In genomic region chr20:55961351-55962320, GRCh38 we compare ENCODE assay signal across 22 cellular contexts. TPM values are rescaled to one million over a fixed set of nuclear protein-coding genes. Genes with fewer than 3 reads are reported as not detected.
"Had no signal": no experiment of that assay in that cellular context is flagged by ENCODE, and none has a peak within 500 bp of the region (broad histone marks: within the 10 kb centered on the region; RNA-seq: fewer than 3 reads in every experiment).

No MANE protein-coding gene starts in this region.

- H3K27ac Mint-ChIP-seq: activated CD4-positive, alpha-beta T cell treated with anti-CD3 and anti-CD28 coated beads, Interleukin-2, amount 10 ng/mL, durations not matched to agents 24 days and 14 days; activated CD8-positive, alpha-beta T cell treated with anti-CD3 and anti-CD28 coated beads for 36 hours; activated naive CD4-positive, alpha-beta T cell treated with anti-CD3 and anti-CD28 coated beads for 36 hours; endodermal cell; natural killer cell treated with Interleukin-12 subunit alpha and Interleukin-12 subunit beta and Interleukin-15 and Interleukin-18, amount 100 ng/mL, for 72 hours had no signal

- H3K27me3 Mint-ChIP-seq: activated CD4-positive, alpha-beta T cell treated with anti-CD3 and anti-CD28 coated beads, Interleukin-2, amount 10 ng/mL, durations not matched to agents 24 days and 14 days; activated CD8-positive, alpha-beta T cell treated with anti-CD3 and anti-CD28 coated beads for 36 hours; natural killer cell treated with Interleukin-12 subunit alpha and Interleukin-12 subunit beta and Interleukin-15 and Interleukin-18, amount 100 ng/mL, for 72 hours had no signal

- H3K27me3 ChIP-seq: brain microvascular endothelial cell, colonic mucosa, foreskin keratinocyte, stomach had no signal

- H3K4me1 ChIP-seq: colonic mucosa, foreskin keratinocyte had no signal

- H3K36me3 Mint-ChIP-seq: natural killer cell treated with Interleukin-12 subunit alpha and Interleukin-12 subunit beta and Interleukin-15 and Interleukin-18, amount 100 ng/mL, for 72 hours had no signal

- DNase-seq: activated CD4-positive, alpha-beta T cell treated with anti-CD3 and anti-CD28 coated beads, Interleukin-2, amount 10 ng/mL, durations not matched to agents 24 days and 14 days; activated CD8-positive, alpha-beta T cell treated with anti-CD3 and anti-CD28 coated beads for 36 hours; activated naive CD4-positive, alpha-beta T cell treated with anti-CD3 and anti-CD28 coated beads for 36 hours; activated T-cell treated with anti-CD3 and anti-CD28 coated beads, Interleukin-2, amount 50 U/mL, for 4 hours; anterior cingulate cortex; brain microvascular endothelial cell; central memory CD4-positive, alpha-beta T cell; colonic mucosa; endodermal cell; foreskin keratinocyte; hypothalamus; islet precursor cell; stimulated activated CD4-positive, alpha-beta T cell treated with anti-CD3 and anti-CD28 coated beads, Interleukin-15, amount 100 ng/mL, for 24 hours; stimulated activated CD4-positive, alpha-beta T cell treated with anti-CD3 and anti-CD28 coated beads, Interleukin-2, amount 100 ng/mL, for 48 hours; stomach; T-helper 1 cell; T-helper 9 cell had no signal

- ATAC-seq: activated CD8-positive, alpha-beta T cell treated with anti-CD3 and anti-CD28 coated beads for 36 hours; activated T-cell treated with anti-CD3 and anti-CD28 coated beads, Interleukin-2, amount 50 U/mL, for 4 hours; foreskin keratinocyte; natural killer cell treated with Interleukin-12 subunit alpha and Interleukin-12 subunit beta and Interleukin-15 and Interleukin-18, amount 100 ng/mL, for 72 hours had no signal

- H3K36me3 ChIP-seq: brain microvascular endothelial cell, colonic mucosa, stomach had no signal

- H3K27ac ChIP-seq: brain microvascular endothelial cell, colonic mucosa, foreskin keratinocyte, skin epidermis, stomach had no signal

- H3K9me3 ChIP-seq: colonic mucosa, stomach had no signal

- H3K4me1 Mint-ChIP-seq: activated CD4-positive, alpha-beta T cell treated with anti-CD3 and anti-CD28 coated beads, Interleukin-2, amount 10 ng/mL, durations not matched to agents 24 days and 14 days; endodermal cell had no signal

- H3K4me3 Mint-ChIP-seq: activated CD4-positive, alpha-beta T cell treated with anti-CD3 and anti-CD28 coated beads, Interleukin-2, amount 10 ng/mL, durations not matched to agents 24 days and 14 days; activated CD8-positive, alpha-beta T cell treated with anti-CD3 and anti-CD28 coated beads for 36 hours; activated naive CD4-positive, alpha-beta T cell treated with anti-CD3 and anti-CD28 coated beads for 36 hours; activated T-cell treated with anti-CD3 and anti-CD28 coated beads, Interleukin-2, amount 50 U/mL, for 4 hours; endodermal cell; natural killer cell treated with Interleukin-12 subunit alpha and Interleukin-12 subunit beta and Interleukin-15 and Interleukin-18, amount 100 ng/mL, for 72 hours had no signal

- H3K4me3 ChIP-seq: colonic mucosa, skin epidermis, stomach had no signal

RNA-seq across cellular contexts. Expression of gene CBLN4, which starts 43.7 kb away (rescaled TPM):
- total RNA-seq: activated CD4-positive, alpha-beta T cell treated with anti-CD3 and anti-CD28 coated beads, Interleukin-2, amount 10 ng/mL, durations not matched to agents 24 days and 14 days; activated CD8-positive, alpha-beta T cell treated with anti-CD3 and anti-CD28 coated beads for 36 hours; activated naive CD4-positive, alpha-beta T cell treated with anti-CD3 and anti-CD28 coated beads for 36 hours; activated T-cell treated with anti-CD3 and anti-CD28 coated beads, Interleukin-2, amount 50 U/mL, for 4 hours; endodermal cell; epithelial cell of proximal tubule; fibroblast of lung; foreskin keratinocyte; lower leg skin; natural killer cell treated with Interleukin-12 subunit alpha and Interleukin-12 subunit beta and Interleukin-15 and Interleukin-18, amount 100 ng/mL, for 72 hours had no signal
- polyA plus RNA-seq: fibroblast of lung, foreskin keratinocyte had no signal
